14 cellular contexts compared by ENCODE assay signal in the genomic region with DNA sequence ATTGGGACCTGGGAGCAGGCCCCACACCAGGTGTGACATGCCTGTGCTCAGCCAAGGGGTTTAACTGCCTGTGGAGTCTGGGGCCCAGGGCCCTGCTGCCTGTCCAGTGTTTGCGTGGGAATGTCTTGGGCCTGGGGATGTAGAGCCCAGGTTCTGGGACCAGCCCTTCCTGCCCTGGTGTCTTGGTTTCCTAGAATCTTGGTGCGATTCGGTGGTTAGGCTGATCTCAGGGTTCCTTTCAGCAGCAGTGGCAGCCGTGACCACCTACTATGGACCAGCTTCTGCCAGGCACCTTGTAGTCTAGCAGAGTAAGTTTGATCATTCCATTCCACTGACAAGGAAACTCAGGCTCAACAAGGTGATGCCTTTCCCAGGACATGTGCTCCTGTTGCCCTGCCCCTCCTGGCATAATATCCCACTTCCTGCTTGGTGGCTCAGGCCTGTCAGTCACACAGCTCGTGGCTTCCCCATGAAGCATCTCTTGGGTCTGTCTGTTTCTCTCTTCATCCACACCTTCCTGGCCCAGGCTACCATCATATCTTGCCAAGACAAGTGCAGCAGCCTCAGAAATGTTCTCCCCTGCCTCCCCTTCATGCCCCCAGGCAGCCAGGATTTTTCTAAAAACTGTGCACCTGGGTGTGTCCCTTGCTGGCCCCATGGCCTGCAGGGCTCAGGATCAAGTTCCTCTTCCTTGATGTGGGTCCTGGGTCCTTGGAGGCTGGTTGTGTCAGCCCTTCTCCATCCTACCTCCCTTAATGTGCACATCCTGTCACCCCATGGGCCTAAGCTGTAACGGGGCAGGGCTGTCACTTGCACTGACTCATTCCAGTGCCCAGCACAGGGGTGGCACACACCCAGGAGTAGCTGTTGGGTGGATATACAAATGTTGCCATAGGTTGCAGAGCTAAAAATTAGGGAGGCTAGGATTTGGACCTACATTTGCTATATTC. TPM values are rescaled to one million over a fixed set of nuclear protein-coding genes. Genes with fewer than 3 reads are reported as not detected.
DNase-seq lines count a peak whose midpoint lies in the region; ATAC-seq and TF ChIP-seq lines count a peak whose summit lies in the region.
"Had no signal": no experiment of that assay in that cellular context is flagged by ENCODE, and none has a peak within 500 bp of the region (broad histone marks: within the 10 kb centered on the region; RNA-seq: fewer than 3 reads in every experiment).

No MANE protein-coding gene starts in this region.

- H3K36me3 ChIP-seq in breast epithelium (no peaks in the 10 kb centered on the region), colonic mucosa (no peaks in the 10 kb centered on the region)
- H3K36me3 ChIP-seq: BE2C, brain microvascular endothelial cell, heart left ventricle had no signal

- intact Hi-C loops in MCF 10A (cut with micrococcal nuclease) (no loop called here), breast epithelium (cut with DNase I; ENCODE audit: low total_unique reads) (no loop called here), colonic mucosa (cut with DNase I) (no loop called here)

- H3K27ac Mint-ChIP-seq in MCF 10A (ENCODE audit: low read depth, unreplicated experiment) = peak overlapping the region; percentile 36
- peak overlapping the region; percentile 42 for H3K27ac Mint-ChIP-seq in stimulated activated effector memory CD8-positive, alpha-beta T cell treated with anti-CD3 and anti-CD28 coated beads, Interleukin-12 subunit alpha, Interleukin-12 subunit beta, amount 100 ng/mL, for 72 hours
- H3K27ac Mint-ChIP-seq: progenitor cell of endocrine pancreas; stimulated activated naive B cell treated with anti-CD40 and anti-IgM and Interleukin-4, amounts not matched to agents 10 μg/mL and 1 μg/mL and 100 μg/mL, for 72 hours had no signal

- H3K9me3 Mint-ChIP-seq in MCF 10A (ENCODE audit: unreplicated experiment) = no peaks in the 10 kb centered on the region
- H3K9me3 Mint-ChIP-seq in stimulated activated effector memory CD8-positive, alpha-beta T cell treated with anti-CD3 and anti-CD28 coated beads, Interleukin-12 subunit alpha, Interleukin-12 subunit beta, amount 100 ng/mL, for 72 hours = no peaks in the 10 kb centered on the region
- H3K9me3 Mint-ChIP-seq: stimulated activated naive B cell treated with anti-CD40 and anti-IgM and Interleukin-4, amounts not matched to agents 10 μg/mL and 1 μg/mL and 100 μg/mL, for 72 hours had no signal

- DNase-seq in MCF 10A (ENCODE audit: unreplicated experiment) = peak; percentile 18
- no peak for DNase-seq in breast epithelium (ENCODE audit: low spot score in 2 of 2)
- peak; percentile 42 for DNase-seq in NB4 (ENCODE audit: low read depth)
- DNase-seq in colonic mucosa = peak; percentile 71
- DNase-seq in stimulated activated effector memory CD8-positive, alpha-beta T cell treated with anti-CD3 and anti-CD28 coated beads, Interleukin-12 subunit alpha, Interleukin-12 subunit beta, amount 100 ng/mL, for 72 hours (ENCODE audit: low spot score in 2 of 2) = no peak
- no peak for DNase-seq in OCI-M1 (lab: John Stamatoyannopoulos, UW)
- DNase-seq in NCI-H82 treated with DMSO at 0.1 percent for 48 hours (lab: John Stamatoyannopoulos, UW; ENCODE audit: unreplicated experiment) = no peak
- DNase-seq: BE2C; brain microvascular endothelial cell; heart left ventricle; NCI-H1930; stimulated activated naive B cell treated with anti-CD40 and anti-IgM and Interleukin-4, amounts not matched to agents 10 μg/mL and 1 μg/mL and 100 μg/mL, for 72 hours had no signal

- no peak overlapping the region for H3K4me3 Mint-ChIP-seq in MCF 10A (ENCODE audit: unreplicated experiment)
- H3K4me3 Mint-ChIP-seq in stimulated activated effector memory CD8-positive, alpha-beta T cell treated with anti-CD3 and anti-CD28 coated beads, Interleukin-12 subunit alpha, Interleukin-12 subunit beta, amount 100 ng/mL, for 72 hours = no peak overlapping the region
- H3K4me3 Mint-ChIP-seq: stimulated activated naive B cell treated with anti-CD40 and anti-IgM and Interleukin-4, amounts not matched to agents 10 μg/mL and 1 μg/mL and 100 μg/mL, for 72 hours had no signal

- POLR2A ChIA-PET in MCF 10A (lab: Yijun Ruan, JAX) = interaction anchor here (0.5 to 1.6 kb wide), 3 partner anchors 10 to 177 kb away, joined by 3 to 7 read pairs (median 4); no protein-coding TSS in a partner anchor

- H3K4me1 Mint-ChIP-seq in MCF 10A (ENCODE audit: insufficient read depth, unreplicated experiment) = peaks cover 25% of the 10 kb centered on the region
- H3K4me1 Mint-ChIP-seq in stimulated activated effector memory CD8-positive, alpha-beta T cell treated with anti-CD3 and anti-CD28 coated beads, Interleukin-12 subunit alpha, Interleukin-12 subunit beta, amount 100 ng/mL, for 72 hours = peaks cover 40% of the 10 kb centered on the region

- H3K27ac ChIP-seq in breast epithelium = no peak overlapping the region
- peak overlapping the region; percentile 47 for H3K27ac ChIP-seq in colonic mucosa
- H3K27ac ChIP-seq: brain microvascular endothelial cell, heart left ventricle had no signal

- CTCF ChIA-PET in MCF 10A (lab: Yijun Ruan, JAX) = interaction anchor here (1.2 to 2.3 kb wide), 3 partner anchors 7 to 40 kb away, joined by 3 to 12 read pairs (median 9); no protein-coding TSS in a partner anchor

- BruUV-seq in MCF 10A (replicated peaks; lab: Mats Ljungman, UMichigan) = no TSS peak

- H3K9me3 ChIP-seq in breast epithelium = no peaks in the 10 kb centered on the region
- H3K9me3 ChIP-seq in colonic mucosa = no peaks in the 10 kb centered on the region
- H3K9me3 ChIP-seq: BE2C, heart left ventricle had no signal

- TF ChIP-seq CTCF in MCF 10A (IDR thresholded peaks at IDR 0.05; ENCODE audit: unreplicated experiment) (no peak), breast epithelium (IDR thresholded peaks at IDR 0.05) (no peak), NB4 (IDR thresholded peaks at IDR 0.05; ENCODE audit: low read depth, low read length) (no peak), colonic mucosa (IDR thresholded peaks at IDR 0.05) (no peak)

- H3K9ac ChIP-seq in colonic mucosa (ENCODE audit: low read depth in 2 of 2, low read length in 2 of 2) = peak overlapping the region in 1 of 2 donors; percentile 47

- no peaks in the 10 kb centered on the region for H3K4me1 ChIP-seq in breast epithelium
- H3K4me1 ChIP-seq in colonic mucosa = peaks cover 9% of the 10 kb centered on the region

- no peaks in the 10 kb centered on the region for H3K27me3 ChIP-seq in breast epithelium
- H3K27me3 ChIP-seq in colonic mucosa = no peaks in the 10 kb centered on the region
- H3K27me3 ChIP-seq: BE2C, brain microvascular endothelial cell, heart left ventricle had no signal

- TF ChIP-seq POLR2A in breast epithelium (IDR thresholded peaks at IDR 0.05) (no peak), NB4 (IDR thresholded peaks at IDR 0.05; ENCODE audit: extremely low read depth, insufficient read length) (no peak)

- H3K36me3 Mint-ChIP-seq in MCF 10A (ENCODE audit: insufficient read depth, unreplicated experiment) = no peaks in the 10 kb centered on the region
- H3K36me3 Mint-ChIP-seq in stimulated activated effector memory CD8-positive, alpha-beta T cell treated with anti-CD3 and anti-CD28 coated beads, Interleukin-12 subunit alpha, Interleukin-12 subunit beta, amount 100 ng/mL, for 72 hours = no peaks in the 10 kb centered on the region

- no peaks in the 10 kb centered on the region for H3K27me3 Mint-ChIP-seq in MCF 10A (ENCODE audit: insufficient read depth, unreplicated experiment)
- H3K27me3 Mint-ChIP-seq: progenitor cell of endocrine pancreas; stimulated activated naive B cell treated with anti-CD40 and anti-IgM and Interleukin-4, amounts not matched to agents 10 μg/mL and 1 μg/mL and 100 μg/mL, for 72 hours had no signal

- no peak overlapping the region for H3K4me3 ChIP-seq in breast epithelium
- H3K4me3 ChIP-seq in NB4 (ENCODE audit: low read depth, low read length) = no peak overlapping the region
- H3K4me3 ChIP-seq in colonic mucosa = no peak overlapping the region
- H3K4me3 ChIP-seq: heart left ventricle had no signal

- peak; percentile 70 for ATAC-seq in stimulated activated effector memory CD8-positive, alpha-beta T cell treated with anti-CD3 and anti-CD28 coated beads, Interleukin-12 subunit alpha, Interleukin-12 subunit beta, amount 100 ng/mL, for 72 hours
- ATAC-seq in HG03521 (IDR thresholded peaks at IDR 0.05; ENCODE audit: unreplicated experiment) = no peak
- ATAC-seq: stimulated activated naive B cell treated with anti-CD40 and anti-IgM and Interleukin-4, amounts not matched to agents 10 μg/mL and 1 μg/mL and 100 μg/mL, for 72 hours had no signal

RNA-seq across cellular contexts. Expression of a gene that starts 48.5 kb away (rescaled TPM):
- total RNA-seq in MCF 10A (2022) = 14.3 and 18.2 TPM in 2 replicates
- 10 to 100 TPM in 2 of 3 donors, 1 to 10 TPM in 1; 8.0 to 14.2 (median 12.5) TPM for total RNA-seq in breast epithelium
- total RNA-seq in colonic mucosa = 10 to 100 TPM in 1 of 2 donors, 1 to 10 TPM in 1; 5.8 to 12.4 TPM

Comparison
In these comparisons a context has a peak if more than half of its experiments do, and no peak if none do; other contexts are left out.
1. DNase-seq: peak in MCF 10A (single experiment), NB4 (single experiment) and colonic mucosa (single experiment); none in breast epithelium (0 of 2), stimulated activated effector memory CD8-positive, alpha-beta T cell treated with anti-CD3 and anti-CD28 coated beads, Interleukin-12 subunit alpha, Interleukin-12 subunit beta, amount 100 ng/mL, for 72 hours (0 of 2), OCI-M1 (single experiment) and NCI-H82 treated with DMSO at 0.1 percent for 48 hours (single experiment).